ENCODE assay signal across 1 cellular context in the genomic region with DNA sequence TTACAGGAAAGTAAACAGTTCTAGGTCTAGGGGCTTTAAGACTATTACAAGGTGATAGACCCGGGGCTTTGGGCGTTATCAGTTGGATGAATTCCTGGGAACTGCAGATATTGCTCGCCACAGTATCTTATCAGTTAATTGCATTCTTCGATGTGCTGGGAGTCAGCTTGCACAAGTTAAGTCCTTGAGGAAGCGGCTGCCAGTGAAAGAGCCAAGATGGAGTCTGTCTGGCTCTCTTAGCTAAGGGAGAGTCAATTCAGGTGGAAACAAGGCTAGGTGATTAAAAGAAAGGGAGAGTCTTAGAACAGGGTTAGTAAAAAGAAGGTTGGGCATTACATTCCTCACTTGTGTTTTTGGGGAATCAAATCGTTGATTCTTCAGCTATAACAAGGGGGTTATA.
TF ChIP-seq lines count a peak whose summit lies in the region.
"Not testable (repeated sequence)": the region's sequence is repeated elsewhere in the genome, so short reads cannot be mapped to it uniquely, and the experiment has no call there.

No MANE protein-coding gene starts in this region.

TF ChIP-seq in K562, 482 proteins besides CTCF, POLR2A, EP300 and RAD21 (continued from another document and continues in another):
- TF ChIP-seq ID3 (CRISPR knock-in tag; IDR thresholded peaks at IDR 0.05): peak; percentile 87
- TF ChIP-seq ID3 (tag; IDR thresholded peaks at IDR 0.05): peak; percentile 97
- TF ChIP-seq, protein P1, sequence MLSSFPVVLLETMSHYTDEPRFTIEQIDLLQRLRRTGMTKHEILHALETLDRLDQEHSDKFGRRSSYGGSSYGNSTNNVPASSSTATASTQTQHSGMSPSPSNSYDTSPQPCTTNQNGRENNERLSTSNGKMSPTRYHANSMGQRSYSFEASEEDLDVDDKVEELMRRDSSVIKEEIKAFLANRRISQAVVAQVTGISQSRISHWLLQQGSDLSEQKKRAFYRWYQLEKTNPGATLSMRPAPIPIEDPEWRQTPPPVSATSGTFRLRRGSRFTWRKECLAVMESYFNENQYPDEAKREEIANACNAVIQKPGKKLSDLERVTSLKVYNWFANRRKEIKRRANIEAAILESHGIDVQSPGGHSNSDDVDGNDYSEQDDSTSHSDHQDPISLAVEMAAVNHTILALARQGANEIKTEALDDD (IDR thresholded peaks at IDR 0.05): peak; percentile 58
- TF ChIP-seq HBP1 (CRISPR knock-in tag; IDR thresholded peaks at IDR 0.05): peak; percentile 87
- 0 out of 2 replicates have a peak, but pooled peaks have one; percentile 37 for TF ChIP-seq L3MBTL2 (IDR thresholded peaks at IDR 0.05)
- peak; percentile 67 for TF ChIP-seq ZNF699 (CRISPR knock-in tag; IDR thresholded peaks at IDR 0.05; ENCODE audit: insufficient replicate concordance)
- TF ChIP-seq ZNF766 (CRISPR knock-in tag; conservative IDR thresholded peaks at IDR 0.05): peak; percentile 94
- TF ChIP-seq GTF2A2 (tag; IDR thresholded peaks at IDR 0.05): peak; percentile 92
- TF ChIP-seq ZKSCAN8 (CRISPR knock-in tag; IDR thresholded peaks at IDR 0.05): 0 out of 2 replicates have a peak, but pooled peaks have one; percentile 34
- TF ChIP-seq, protein P2, sequence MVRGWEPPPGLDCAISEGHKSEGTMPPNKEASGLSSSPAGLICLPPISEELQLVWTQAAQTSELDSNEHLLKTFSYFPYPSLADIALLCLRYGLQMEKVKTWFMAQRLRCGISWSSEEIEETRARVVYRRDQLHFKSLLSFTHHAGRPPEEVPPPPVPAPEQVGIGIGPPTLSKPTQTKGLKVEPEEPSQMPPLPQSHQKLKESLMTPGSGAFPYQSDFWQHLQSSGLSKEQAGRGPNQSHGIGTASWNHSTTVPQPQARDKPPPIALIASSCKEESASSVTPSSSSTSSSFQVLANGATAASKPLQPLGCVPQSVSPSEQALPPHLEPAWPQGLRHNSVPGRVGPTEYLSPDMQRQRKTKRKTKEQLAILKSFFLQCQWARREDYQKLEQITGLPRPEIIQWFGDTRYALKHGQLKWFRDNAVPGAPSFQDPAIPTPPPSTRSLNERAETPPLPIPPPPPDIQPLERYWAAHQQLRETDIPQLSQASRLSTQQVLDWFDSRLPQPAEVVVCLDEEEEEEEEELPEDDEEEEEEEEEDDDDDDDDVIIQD (CRISPR knock-in tag; IDR thresholded peaks at IDR 0.05): peak; percentile 96
- peak; percentile 89 for TF ChIP-seq E2F3 (CRISPR knock-in tag; IDR thresholded peaks at IDR 0.05)
- TF ChIP-seq, protein P3, sequence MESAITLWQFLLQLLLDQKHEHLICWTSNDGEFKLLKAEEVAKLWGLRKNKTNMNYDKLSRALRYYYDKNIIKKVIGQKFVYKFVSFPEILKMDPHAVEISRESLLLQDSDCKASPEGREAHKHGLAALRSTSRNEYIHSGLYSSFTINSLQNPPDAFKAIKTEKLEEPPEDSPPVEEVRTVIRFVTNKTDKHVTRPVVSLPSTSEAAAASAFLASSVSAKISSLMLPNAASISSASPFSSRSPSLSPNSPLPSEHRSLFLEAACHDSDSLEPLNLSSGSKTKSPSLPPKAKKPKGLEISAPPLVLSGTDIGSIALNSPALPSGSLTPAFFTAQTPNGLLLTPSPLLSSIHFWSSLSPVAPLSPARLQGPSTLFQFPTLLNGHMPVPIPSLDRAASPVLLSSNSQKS (CRISPR knock-in tag; IDR thresholded peaks at IDR 0.05): peak; percentile 94
- peak; percentile 94 for TF ChIP-seq MEF2D (tag; conservative IDR thresholded peaks at IDR 0.05; ENCODE audit: low read depth)
- peak; percentile 78; the same call in 1 of the 2 replicates for TF ChIP-seq GATAD2A (IDR thresholded peaks at IDR 0.05)
- TF ChIP-seq E4F1 (CRISPR knock-in tag; IDR thresholded peaks at IDR 0.05; ENCODE audit: borderline replicate concordance): peak; percentile 73; the same call in 1 of the 2 replicates
- peak; percentile 97 for TF ChIP-seq HIVEP1 (CRISPR knock-in tag; IDR thresholded peaks at IDR 0.05)
- peak in 1 of 2 experiments; percentile 69; a peak in 1 of 4 replicates for TF ChIP-seq SRF (CRISPR knock-in tag; IDR thresholded peaks at IDR 0.05)
- TF ChIP-seq ZNF449 (CRISPR knock-in tag; IDR thresholded peaks at IDR 0.05): peak; percentile 96
- peak; percentile 90; the same call in 1 of the 2 replicates for TF ChIP-seq ZNF395 (CRISPR knock-in tag; IDR thresholded peaks at IDR 0.05)
- peak; percentile 92 for TF ChIP-seq ZNF175 (CRISPR knock-in tag; IDR thresholded peaks at IDR 0.05; ENCODE audit: low read depth)
- TF ChIP-seq ZSCAN32 (CRISPR knock-in tag; IDR thresholded peaks at IDR 0.05): peak; percentile 72
- TF ChIP-seq ZNF696 (CRISPR knock-in tag; conservative IDR thresholded peaks at IDR 0.05): peak; percentile 91
- TF ChIP-seq ZNF695 (CRISPR knock-in tag; IDR thresholded peaks at IDR 0.05): peak; percentile 85; the same call in 1 of the 2 replicates
- TF ChIP-seq RREB1 (CRISPR knock-in tag; IDR thresholded peaks at IDR 0.05): peak; percentile 98
- TF ChIP-seq, protein P4, sequence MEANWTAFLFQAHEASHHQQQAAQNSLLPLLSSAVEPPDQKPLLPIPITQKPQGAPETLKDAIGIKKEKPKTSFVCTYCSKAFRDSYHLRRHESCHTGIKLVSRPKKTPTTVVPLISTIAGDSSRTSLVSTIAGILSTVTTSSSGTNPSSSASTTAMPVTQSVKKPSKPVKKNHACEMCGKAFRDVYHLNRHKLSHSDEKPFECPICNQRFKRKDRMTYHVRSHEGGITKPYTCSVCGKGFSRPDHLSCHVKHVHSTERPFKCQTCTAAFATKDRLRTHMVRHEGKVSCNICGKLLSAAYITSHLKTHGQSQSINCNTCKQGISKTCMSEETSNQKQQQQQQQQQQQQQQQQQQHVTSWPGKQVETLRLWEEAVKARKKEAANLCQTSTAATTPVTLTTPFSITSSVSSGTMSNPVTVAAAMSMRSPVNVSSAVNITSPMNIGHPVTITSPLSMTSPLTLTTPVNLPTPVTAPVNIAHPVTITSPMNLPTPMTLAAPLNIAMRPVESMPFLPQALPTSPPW (CRISPR knock-in tag; IDR thresholded peaks at IDR 0.05): peak; percentile 39
- TF ChIP-seq MTA2 (IDR thresholded peaks at IDR 0.05; ENCODE audit: low read depth): peak; percentile 55
- TF ChIP-seq PTTG1 (tag; IDR thresholded peaks at IDR 0.05; ENCODE audit: low read depth): peak; percentile 90
- TF ChIP-seq HOXB6 (CRISPR knock-in tag; IDR thresholded peaks at IDR 0.05; ENCODE audit: borderline replicate concordance): 0 out of 2 replicates have a peak, but pooled peaks have one; percentile 78
- TF ChIP-seq ZNF311 (CRISPR knock-in tag; IDR thresholded peaks at IDR 0.05): peak; percentile 99
- peak; percentile 90 for TF ChIP-seq PTRF (tag; IDR thresholded peaks at IDR 0.05)
- not testable (repeated sequence) for TF ChIP-seq ZNF740 (CRISPR knock-in tag; IDR thresholded peaks at IDR 0.05)
- TF ChIP-seq ZNF740 (tag; IDR thresholded peaks at IDR 0.05): peak in 1 of 2 experiments; percentile 97; a peak in 2 of 4 replicates
- TF ChIP-seq, protein P5, sequence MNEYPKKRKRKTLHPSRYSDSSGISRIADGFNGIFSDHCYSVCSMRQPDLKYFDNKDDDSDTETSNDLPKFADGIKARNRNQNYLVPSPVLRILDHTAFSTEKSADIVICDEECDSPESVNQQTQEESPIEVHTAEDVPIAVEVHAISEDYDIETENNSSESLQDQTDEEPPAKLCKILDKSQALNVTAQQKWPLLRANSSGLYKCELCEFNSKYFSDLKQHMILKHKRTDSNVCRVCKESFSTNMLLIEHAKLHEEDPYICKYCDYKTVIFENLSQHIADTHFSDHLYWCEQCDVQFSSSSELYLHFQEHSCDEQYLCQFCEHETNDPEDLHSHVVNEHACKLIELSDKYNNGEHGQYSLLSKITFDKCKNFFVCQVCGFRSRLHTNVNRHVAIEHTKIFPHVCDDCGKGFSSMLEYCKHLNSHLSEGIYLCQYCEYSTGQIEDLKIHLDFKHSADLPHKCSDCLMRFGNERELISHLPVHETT (CRISPR knock-in tag; conservative IDR thresholded peaks at IDR 0.05 in 1 of 2, IDR thresholded peaks at IDR 0.05 in 1 of 2): peak in 1 of 2 experiments; percentile 88; a peak in 2 of 4 replicates
